Comparison of ENCODE assay signal across 11 cellular contexts in genomic region chr2:66440692-66441091, GRCh38. TPM values are rescaled to one million over a fixed set of nuclear protein-coding genes. Genes with fewer than 3 reads are reported as not detected.
A peak's percentile ranks its signal among the peaks of the same experiment; 100 is the strongest.
DNase-seq lines count a peak whose midpoint lies in the region; ATAC-seq, FAIRE-seq and TF ChIP-seq lines count a peak whose summit lies in the region.
"Had no signal": no experiment of that assay in that cellular context is flagged by ENCODE, and none has a peak within 500 bp of the region (broad histone marks: within the 10 kb centered on the region; RNA-seq: fewer than 3 reads in every experiment).

No MANE protein-coding gene starts in this region.

- H3K23ac ChIP-seq in H1 (ENCODE audit: insufficient read length) (no peak overlapping the region), mesenchymal stem cell (ENCODE audit: low read length in 2 of 2) (no peak overlapping the region)

- H2AK5ac ChIP-seq in H1 (ENCODE audit: low read depth, low read length) (no peak overlapping the region), mesenchymal stem cell (ENCODE audit: low read length, severe bottlenecking) (no peak overlapping the region)

- H3K36me3 Mint-ChIP-seq in HFFc6 (ENCODE audit: low read depth): peaks cover 94% of the 10 kb centered on the region
- H3K36me3 Mint-ChIP-seq: stimulated activated naive B cell treated with anti-CD40 and anti-IgM and Interleukin-4, amounts not matched to agents 10 μg/mL and 1 μg/mL and 100 μg/mL, for 72 hours had no signal

- 0 out of 2 replicates have a peak overlapping the region, but pooled peaks have one; percentile 24 for H3K18ac ChIP-seq in H1 (ENCODE audit: extremely low read depth, low read length)
- H3K18ac ChIP-seq in mesenchymal stem cell (ENCODE audit: low read depth in 1 of 2, low read length in 2 of 2): peak overlapping the region; percentile 77 to 88

- H3K4me3 Mint-ChIP-seq in HFFc6: peak overlapping the region; percentile 96

- ATAC-seq in HG02798 (IDR thresholded peaks at IDR 0.05; ENCODE audit: poor library complexity, unreplicated experiment) (no peak), HG03039 (IDR thresholded peaks at IDR 0.05; ENCODE audit: unreplicated experiment) (no peak)
- ATAC-seq: effector memory CD8-positive, alpha-beta T cell; stimulated activated naive B cell treated with anti-CD40 and anti-IgM and Interleukin-4, amounts not matched to agents 10 μg/mL and 1 μg/mL and 100 μg/mL, for 72 hours had no signal

- H3K14ac ChIP-seq in H1 (ENCODE audit: insufficient read length) (no peak overlapping the region), mesenchymal stem cell (ENCODE audit: low read length in 2 of 2) (peak overlapping the region; percentile 53 to 58)

- FAIRE-seq in H1 (lab: Jason Lieb, UNC): no peak

- H2BK12ac ChIP-seq in H1 (ENCODE audit: low read depth, low read length) (no peak overlapping the region), mesenchymal stem cell (ENCODE audit: low read length in 2 of 2) (peak overlapping the region in 1 of 2 experiments; percentile 57)

- H4K8ac ChIP-seq in H1 (ENCODE audit: extremely low read depth, insufficient read depth, low read length): no peak overlapping the region
- H4K8ac ChIP-seq in mesenchymal stem cell (ENCODE audit: low read length): peak overlapping the region; percentile 45

- H3K27ac Mint-ChIP-seq in HFFc6: peak overlapping the region; percentile 96
- H3K27ac Mint-ChIP-seq: effector memory CD8-positive, alpha-beta T cell had no signal

- H4K91ac ChIP-seq in H1 (replicated peaks; ENCODE audit: insufficient read length, low read length) (no peak overlapping the region), mesenchymal stem cell (ENCODE audit: low read length) (no peak overlapping the region)

- H4K5ac ChIP-seq in H1 (ENCODE audit: insufficient read length, low read depth, low read length): no peak overlapping the region

- H3K27me3 ChIP-seq in H1 (replicated peaks in 1 of 4; ENCODE audit: control insufficient read depth in 3 of 4, extremely low read depth in 1 of 4, insufficient read depth in 3 of 4, low read length in 3 of 4) (peaks cover 81 to 100% (median 93%) of the 10 kb centered on the region in 4 experiments), mesenchymal stem cell (ENCODE audit: control insufficient read depth in 1 of 2, insufficient read depth in 1 of 2, low read length in 2 of 2) (peaks cover 0 to 10% of the 10 kb centered on the region in 2 experiments)

- H3K36me3 ChIP-seq in H1 (ENCODE audit: control insufficient read depth in 2 of 4, insufficient read depth in 4 of 4, low read length in 3 of 4) (no peaks in the 10 kb centered on the region), mesenchymal stem cell (ENCODE audit: control insufficient read depth in 1 of 2, insufficient read depth in 2 of 2, low read depth in 1 of 2, low read length in 2 of 2) (peaks cover 3 to 10% of the 10 kb centered on the region in 2 experiments)

- CTCF ChIA-PET in H1 (lab: Charles Lee; ENCODE audit: partially characterized antibody): interaction anchor here (2.0 to 10.4 kb wide), 2 partner anchors 11 to 136 kb away, joined by 8 to 161 read pairs; no protein-coding TSS in a partner anchor

- peaks cover 2% of the 10 kb centered on the region; the same call in 1 of the 2 replicates for H3K23me2 ChIP-seq in H1 (ENCODE audit: low read depth, low read length)

- no peak for TF ChIP-seq POLR2A in H1 (IDR thresholded peaks at IDR 0.05; ENCODE audit: control extremely low read depth in 1 of 2, low read depth in 2 of 2, low read length in 2 of 2)

- TF ChIP-seq CTCF in HFFc6 (IDR thresholded peaks at IDR 0.05) (no peak), H1 (IDR thresholded peaks at IDR 0.05; ENCODE audit: control extremely low read depth in 1 of 3, insufficient read depth in 1 of 3, low read depth in 1 of 3, low read length in 3 of 3) (no peak)

- TF ChIP-seq EP300 in H1 (IDR thresholded peaks at IDR 0.05; ENCODE audit: borderline replicate concordance in 1 of 2, low read depth in 2 of 2, low read length in 2 of 2): no peak

- no peak overlapping the region for H3K56ac ChIP-seq in H1 (replicated peaks; ENCODE audit: insufficient read length, low read depth, low read length)

- H4K20me1 ChIP-seq in H1 (replicated peaks in 1 of 2; ENCODE audit: control insufficient read depth in 1 of 2, insufficient read depth in 2 of 2, low read length in 2 of 2): peaks cover 8 to 18% of the 10 kb centered on the region in 2 experiments

- peaks cover 15 to 56% (median 23%) of the 10 kb centered on the region in 4 experiments for H3K4me1 ChIP-seq in H1 (replicated peaks in 1 of 4; ENCODE audit: control insufficient read depth in 3 of 4, insufficient read depth in 4 of 4, low read length in 3 of 4)
- H3K4me1 ChIP-seq in mesenchymal stem cell (ENCODE audit: control insufficient read depth, insufficient read depth, low read depth, low read length): peaks cover 16% of the 10 kb centered on the region

- H2BK15ac ChIP-seq in H1 (ENCODE audit: low read length) (no peak overlapping the region), mesenchymal stem cell (ENCODE audit: low read depth, poor library complexity, severe bottlenecking) (peak overlapping the region; percentile 19)

- DNase-seq in HFFc6 (no peak), H1 (ENCODE audit: low read depth in 1 of 2, low spot score in 2 of 2) (no peak), mesenchymal stem cell (peak; percentile 63), substantia nigra (lab: John Stamatoyannopoulos, UW) (peak in 7 of 49 donors; percentile 18 to 37 (median 25)), DMS 273 treated with DMSO at 0.1 percent for 48 hours (lab: John Stamatoyannopoulos, UW) (no peak)
- DNase-seq in stimulated activated CD8-positive, alpha-beta memory T cell treated with anti-CD3 and anti-CD28 coated beads, Interleukin-4, amount 100 ng/mL, for 48 hours: no peak
- DNase-seq: DND-41; effector memory CD8-positive, alpha-beta T cell; stimulated activated naive B cell treated with anti-CD40 and anti-IgM and Interleukin-4, amounts not matched to agents 10 μg/mL and 1 μg/mL and 100 μg/mL, for 72 hours had no signal

- H3K79me1 ChIP-seq in H1 (ENCODE audit: low read depth, low read length): no peaks in the 10 kb centered on the region
- peaks cover 4% of the 10 kb centered on the region for H3K79me1 ChIP-seq in mesenchymal stem cell (replicated peaks; ENCODE audit: low read length, poor library complexity, severe bottlenecking)

- H2BK20ac ChIP-seq in H1 (ENCODE audit: low read length): no peak overlapping the region

- H2BK120ac ChIP-seq in H1 (replicated peaks; ENCODE audit: low read depth, low read length) (no peak overlapping the region), mesenchymal stem cell (ENCODE audit: low read depth, low read length) (peak overlapping the region; percentile 38)

- peak overlapping the region in 1 of 4 experiments; percentile 60; a peak in 1 of 8 replicates for H3K4me3 ChIP-seq in H1 (ENCODE audit: extremely low read depth in 1 of 4, insufficient read depth in 2 of 4, low read depth in 3 of 4, low read length in 4 of 4)
- peak overlapping the region in 1 of 2 experiments; percentile 85 for H3K4me3 ChIP-seq in mesenchymal stem cell (ENCODE audit: insufficient read depth in 1 of 2, low read depth in 1 of 2, low read length in 2 of 2)

- peaks cover 26% of the 10 kb centered on the region for H3K27me3 Mint-ChIP-seq in HFFc6 (ENCODE audit: insufficient read depth)

- H3K9me3 Mint-ChIP-seq in HFFc6: no peaks in the 10 kb centered on the region
- H3K9me3 Mint-ChIP-seq: effector memory CD8-positive, alpha-beta T cell; stimulated activated naive B cell treated with anti-CD40 and anti-IgM and Interleukin-4, amounts not matched to agents 10 μg/mL and 1 μg/mL and 100 μg/mL, for 72 hours had no signal

- H3K4ac ChIP-seq in H1 (replicated peaks; ENCODE audit: insufficient read length, low read depth, low read length): no peak overlapping the region
- peak overlapping the region; percentile 39 to 93 for H3K4ac ChIP-seq in mesenchymal stem cell (ENCODE audit: low read depth in 1 of 2, low read length in 2 of 2)

- H3K4me2 ChIP-seq in H1 (ENCODE audit: insufficient read depth in 1 of 2, low read depth in 2 of 2, low read length in 2 of 2) (peak overlapping the region; percentile 33 to 89; a peak in 3 of 4 replicates), mesenchymal stem cell (ENCODE audit: low read length, poor library complexity, severe bottlenecking) (peak overlapping the region; percentile 97)

- H3K27ac ChIP-seq in H1 (ENCODE audit: low read depth, low read length) (no peak overlapping the region), mesenchymal stem cell (ENCODE audit: low read length, poor library complexity, severe bottlenecking) (no peak overlapping the region), substantia nigra (ENCODE audit: low read depth, low read length, poor library complexity, severe bottlenecking) (peak overlapping the region; percentile 80)

- POLR2A ChIA-PET in H1 (lab: Charles Lee; ENCODE audit: partially characterized antibody): interaction anchor here (0.6 to 2.2 kb wide), 3 partner anchors 14 to 872 kb away, joined by 3 to 6 read pairs (median 3); no protein-coding TSS in a partner anchor

- TF ChIP-seq RAD21 in H1 (IDR thresholded peaks at IDR 0.05 in 1 of 2, conservative IDR thresholded peaks at IDR 0.05 in 1 of 2; ENCODE audit: low read depth in 2 of 2, low read length in 2 of 2): no peak

- H3K9me3 ChIP-seq in H1 (ENCODE audit: insufficient read depth in 2 of 2, low read depth in 1 of 2, low read length in 1 of 2): no peaks in the 10 kb centered on the region
- no peaks in the 10 kb centered on the region for H3K9me3 ChIP-seq in mesenchymal stem cell (ENCODE audit: control insufficient read depth, low read length)

- H2BK5ac ChIP-seq in H1 (ENCODE audit: low read depth, low read length): no peak overlapping the region
- H2BK5ac ChIP-seq in mesenchymal stem cell (ENCODE audit: low read depth, low read length, poor library complexity, severe bottlenecking): no peak overlapping the region

- no peaks in the 10 kb centered on the region for H3K79me2 ChIP-seq in H1 (ENCODE audit: control insufficient read depth in 1 of 2, insufficient read depth in 2 of 2, low read length in 2 of 2)

- H3K4me1 Mint-ChIP-seq in HFFc6 (ENCODE audit: low read depth): peaks cover 49% of the 10 kb centered on the region

- H3K9ac ChIP-seq in H1 (replicated peaks in 1 of 4; ENCODE audit: extremely low read depth in 1 of 4, low read depth in 3 of 4, low read length in 3 of 4) (no peak overlapping the region), mesenchymal stem cell (ENCODE audit: low read length) (peak overlapping the region; percentile 99)

- H2AFZ ChIP-seq in H1 (ENCODE audit: low read length) (no peak overlapping the region), mesenchymal stem cell (ENCODE audit: low read depth, low read length) (no peak overlapping the region)

- WGBS in H1 (ENCODE audit: extremely low coverage in 1 of 2, insufficient coverage in 1 of 2, insufficient read length in 1 of 2, insufficient replicate concordance in 2 of 2, low coverage in 1 of 2, low lambda C conversion rate in 2 of 2, missing lambda C conversion rate in 1 of 2), 2 experiments: 4% methylated on average over 20 of the region's 20 CpGs; no CpG with 5 or more reads in 1 of the 2 experiments
- under 1% methylated on average over 18 of the region's 20 CpGs for WGBS in mesenchymal stem cell

RNA-seq across cellular contexts. Expression of gene MEIS1, which starts 5.8 kb away (rescaled TPM):
- 10 to 100 TPM; 69.1 to 85.4 (median 74.1) TPM for total RNA-seq in HFFc6 (2021; fragmentation: NEBNext Ultra II Directional; extraction: Animal tissue kit (Norgen Biotek cat#: 25700))
- total RNA-seq in H1 (2021; fragmentation: NEBNext Ultra II Directional; extraction: Animal tissue kit (Norgen Biotek cat#: 25700)): 0.63 and 1.2 TPM in 2 replicates
- 0.17 and 0.30 TPM in 2 replicates for polyA plus RNA-seq in H1 (2011; rRNA removed)
- 0.14 TPM for polyA plus RNA-seq in H1 (2011; cell fraction: cytosol; rRNA removed)
- 0.54 TPM for polyA plus RNA-seq in H1 (2011; cell fraction: nucleus; rRNA removed)
- polyA plus RNA-seq in H1 (2012, experiment 1 of 2): 0.17 to 0.47 TPM (median 0.33 TPM) in 4 replicates
- polyA plus RNA-seq in H1 (2012, experiment 2 of 2): not detected
- 0.16 TPM for polyA plus RNA-seq in H1 (2013, experiment 1 of 2)
- 0.09 TPM for polyA plus RNA-seq in H1 (2013, experiment 2 of 2)
- polyA minus RNA-seq in H1 (2011; rRNA and poly(A)+ RNA removed): 0.24 and 1.2 TPM in 2 replicates
- polyA minus RNA-seq in H1 (2011; cell fraction: cytosol; rRNA and poly(A)+ RNA removed): not detected
- polyA minus RNA-seq in H1 (2011; cell fraction: nucleus; rRNA and poly(A)+ RNA removed): 1.5 TPM
- 24.4 TPM for polyA plus RNA-seq in mesenchymal stem cell (2013, experiment 1 of 2)
- 23.5 TPM for polyA plus RNA-seq in mesenchymal stem cell (2013, experiment 2 of 2)

Comparison
In these comparisons a context has a peak if more than half of its experiments do, and no peak if none do; other contexts are left out.
1. RNA of gene MEIS1, which starts 5.8 kb away (total RNA-seq): 69.1 to 85.4 TPM in HFFc6; 0.63 to 1.2 TPM in H1; every median in the first group is over 10 times any median in the second.